In genomic region chr5:36028816-36029465, GRCh38 we compare ENCODE assay signal across 33 cellular contexts. TPM values are rescaled to one million over a fixed set of nuclear protein-coding genes. Genes with fewer than 3 reads are reported as not detected.
"Had no signal": no experiment of that assay in that cellular context is flagged by ENCODE, and none has a peak within 500 bp of the region (broad histone marks: within the 10 kb centered on the region; RNA-seq: fewer than 3 reads in every experiment).

No MANE protein-coding gene starts in this region.

- FAIRE-seq: endometrium, endothelial cell of umbilical vein had no signal

- ATAC-seq: activated CD4-positive, alpha-beta T cell treated with anti-CD3 and anti-CD28 coated beads for 36 hours; activated CD8-positive, alpha-beta memory T cell treated with anti-CD3 and anti-CD28 coated beads, Interleukin-2, amount 10 ng/mL, durations not matched to agents 7 days and 5 days; activated CD8-positive, alpha-beta T cell treated with anti-CD3 and anti-CD28 coated beads, Interleukin-2, amount 10 ng/mL, durations not matched to agents 7 days and 5 days; activated naive CD4-positive, alpha-beta T cell treated with anti-CD3 and anti-CD28 coated beads, Interleukin-2, amount 50 U/mL, for 72 hours; gastroesophageal sphincter; heart right ventricle; T-helper 17 cell had no signal

- H3K4me3 ChIP-seq: ascending aorta, breast epithelium, cardiac muscle cell, colonic mucosa, gastroesophageal sphincter, heart right ventricle had no signal

- DNase-seq: activated CD4-positive, alpha-beta memory T cell treated with anti-CD3 and anti-CD28 coated beads for 36 hours; activated CD4-positive, alpha-beta T cell treated with anti-CD3 and anti-CD28 coated beads for 36 hours; activated CD4-positive, alpha-beta T cell treated with anti-CD3 and anti-CD28 coated beads, Interleukin-2, amount 10 ng/mL, durations not matched to agents 24 days and 14 days; activated CD4-positive, CD25-positive, alpha-beta regulatory T cell; activated CD4-positive, CD25-positive, alpha-beta regulatory T cell treated with anti-CD3 and anti-CD28 coated beads, Interleukin-2, amount 50 U/mL, for 72 hours; activated CD8-positive, alpha-beta memory T cell treated with anti-CD3 and anti-CD28 coated beads, Interleukin-2, amount 10 ng/mL, durations not matched to agents 7 days and 5 days; activated CD8-positive, alpha-beta memory T cell treated with anti-CD3 and anti-CD28 coated beads, Interleukin-2, amount 50 U/mL, for 4 hours; activated CD8-positive, alpha-beta T cell treated with anti-CD3 and anti-CD28 coated beads, Interleukin-2, amount 10 ng/mL, durations not matched to agents 7 days and 5 days; activated effector memory CD4-positive, alpha-beta T cell treated with anti-CD3 and anti-CD28 coated beads, Interleukin-2, amount 50 U/mL, for 16 hours; activated naive CD4-positive, alpha-beta T cell treated with anti-CD3 and anti-CD28 coated beads for 36 hours; activated naive CD8-positive, alpha-beta T cell treated with anti-CD3 and anti-CD28 coated beads, Interleukin-2, amount 10 ng/mL, durations not matched to agents 7 days and 5 days; activated T-cell treated with anti-CD3 and anti-CD28 coated beads, Interleukin-2, amount 50 U/mL, for 1 hour; activated T-cell treated with anti-CD3 and anti-CD28 coated beads, Interleukin-2, amount 50 U/mL, for 48 hours; central memory CD4-positive, alpha-beta T cell; cerebellar nuclear complex; colonic mucosa; effector CD8-positive, alpha-beta T cell; heart right ventricle; T-helper 1 cell; T-helper 17 cell; T1000 had no signal

RNA-seq across cellular contexts. Expression of gene UGT3A2, which starts 37.7 kb away (rescaled TPM):
- total RNA-seq: activated CD4-positive, alpha-beta memory T cell treated with anti-CD3 and anti-CD28 coated beads for 36 hours; activated CD4-positive, alpha-beta T cell treated with anti-CD3 and anti-CD28 coated beads for 36 hours; activated CD4-positive, alpha-beta T cell treated with anti-CD3 and anti-CD28 coated beads, Interleukin-2, amount 10 ng/mL, durations not matched to agents 24 days and 14 days; activated CD8-positive, alpha-beta memory T cell treated with anti-CD3 and anti-CD28 coated beads for 36 hours; activated CD8-positive, alpha-beta T cell treated with anti-CD3 and anti-CD28 coated beads, Interleukin-2, amount 10 ng/mL, durations not matched to agents 7 days and 5 days; activated naive CD4-positive, alpha-beta T cell treated with anti-CD3 and anti-CD28 coated beads for 36 hours; activated naive CD8-positive, alpha-beta T cell treated with anti-CD3 and anti-CD28 coated beads, Interleukin-2, amount 10 ng/mL, durations not matched to agents 7 days and 5 days; activated T-helper 1 cell treated with anti-CD3 and anti-CD28 coated beads, Interleukin-12 subunit alpha, Interleukin-12 subunit beta, Interleukin-2, Interleukin-4 antibody, amounts not matched to agents 30 ng/mL and 10 ng/mL and 1 ng/mL, durations not matched to agents 14 hours and 24 hours and 36 hours; activated T-helper 2 cell treated with anti-CD3 and anti-CD28 coated beads, Interferon-gamma antibody, Interleukin-2, Interleukin-4, amounts not matched to agents 10 μg/mL and 5 μg/mL and 100 μg/mL, durations not matched to agents 14 hours and 24 hours and 36 hours; ascending aorta; breast epithelium; colonic mucosa; dermis microvascular lymphatic vessel endothelial cell; endothelial cell of umbilical vein; gastroesophageal sphincter; glomerular endothelial cell; heart right ventricle; T-helper 17 cell had no signal
- polyA plus RNA-seq: endothelial cell of umbilical vein, heart right ventricle had no signal

RNA-seq across cellular contexts. Expression of gene UGT3A1, which starts 37.8 kb away (rescaled TPM):
- total RNA-seq: activated CD4-positive, alpha-beta memory T cell treated with anti-CD3 and anti-CD28 coated beads for 36 hours; activated CD4-positive, alpha-beta T cell treated with anti-CD3 and anti-CD28 coated beads for 36 hours; activated CD4-positive, alpha-beta T cell treated with anti-CD3 and anti-CD28 coated beads, Interleukin-2, amount 10 ng/mL, durations not matched to agents 24 days and 14 days; activated CD8-positive, alpha-beta memory T cell treated with anti-CD3 and anti-CD28 coated beads for 36 hours; activated CD8-positive, alpha-beta memory T cell treated with anti-CD3 and anti-CD28 coated beads, Interleukin-2, amount 10 ng/mL, durations not matched to agents 7 days and 5 days; activated CD8-positive, alpha-beta T cell treated with anti-CD3 and anti-CD28 coated beads, Interleukin-2, amount 10 ng/mL, durations not matched to agents 7 days and 5 days; activated naive CD4-positive, alpha-beta T cell treated with anti-CD3 and anti-CD28 coated beads for 36 hours; activated naive CD4-positive, alpha-beta T cell treated with anti-CD3 and anti-CD28 coated beads, Interleukin-2, amount 50 U/mL, for 72 hours; activated naive CD8-positive, alpha-beta T cell treated with anti-CD3 and anti-CD28 coated beads, Interleukin-2, amount 10 ng/mL, durations not matched to agents 7 days and 5 days; activated T-helper 1 cell treated with anti-CD3 and anti-CD28 coated beads, Interleukin-12 subunit alpha, Interleukin-12 subunit beta, Interleukin-2, Interleukin-4 antibody, amounts not matched to agents 30 ng/mL and 10 ng/mL and 1 ng/mL, durations not matched to agents 14 hours and 24 hours and 36 hours; activated T-helper 2 cell treated with anti-CD3 and anti-CD28 coated beads, Interferon-gamma antibody, Interleukin-2, Interleukin-4, amounts not matched to agents 10 μg/mL and 5 μg/mL and 100 μg/mL, durations not matched to agents 14 hours and 24 hours and 36 hours; ascending aorta; breast epithelium; colonic mucosa; dermis microvascular lymphatic vessel endothelial cell; endothelial cell of umbilical vein; gastroesophageal sphincter; glomerular endothelial cell; heart right ventricle; T-helper 17 cell had no signal
- polyA plus RNA-seq: cardiac muscle cell, endothelial cell of umbilical vein, heart right ventricle had no signal
